ENCODE assay signal across 18 cellular contexts in genomic region chr5:112711436-112711835, GRCh38. TPM values are rescaled to one million over a fixed set of nuclear protein-coding genes. Genes with fewer than 3 reads are reported as not detected.
DNase-seq lines count a peak whose midpoint lies in the region; ATAC-seq and TF ChIP-seq lines count a peak whose summit lies in the region.
"Had no signal": no experiment of that assay in that cellular context is flagged by ENCODE, and none has a peak within 500 bp of the region (broad histone marks: within the 10 kb centered on the region; RNA-seq: fewer than 3 reads in every experiment).

No MANE protein-coding gene starts in this region.

- peak overlapping the region in 9 of 11 experiments; percentile 6 to 95 (median 58); a peak in 16 of 22 replicates for H3K4me2 ChIP-seq in BLaER1 treated with 17β-estradiol and CSF1 and Interleukin-3, amounts not matched to agents 10 nM and 100 nM
- H3K4me2 ChIP-seq in DND-41 (ENCODE audit: insufficient read depth, low read length) = peak overlapping the region; percentile 96; the same call in 1 of the 2 replicates
- H3K4me2 ChIP-seq: PC-9 had no signal

- no peak for DNase-seq in DND-41
- peak; percentile 5 for DNase-seq in MV-4-11 (lab: John Stamatoyannopoulos, UW)
- peak; percentile 8 for DNase-seq in esophagus muscularis mucosa (ENCODE audit: extremely low spot score)
- DNase-seq in NCI-H1694 (lab: John Stamatoyannopoulos, UW) = no peak
- no peak for DNase-seq in left ventricle myocardium inferior
- DNase-seq: BE2C; EL; GOT3; KG1; MM.1S; NCI-H1417 treated with DMSO at 0.1 percent for 48 hours; NCI-H2081 treated with DMSO at 0.1 percent for 48 hours; NK-92 treated with Interleukin-12 subunit alpha and Interleukin-12 subunit beta, amount 100 ng/mL, for 24 hours; PC-9; T-cell had no signal

- H3K27me3 ChIP-seq in BLaER1 treated with 17β-estradiol and CSF1 and Interleukin-3, amounts not matched to agents 10 nM and 100 nM = no peaks in the 10 kb centered on the region
- no peaks in the 10 kb centered on the region for H3K27me3 ChIP-seq in DND-41 (ENCODE audit: insufficient read depth, low read length, poor library complexity)
- H3K27me3 ChIP-seq in esophagus muscularis mucosa = no peaks in the 10 kb centered on the region
- no peaks in the 10 kb centered on the region for H3K27me3 ChIP-seq in left ventricle myocardium inferior (ENCODE audit: low read depth)
- H3K27me3 ChIP-seq: BE2C had no signal

- no peak for TF ChIP-seq POLR2A in esophagus muscularis mucosa (IDR thresholded peaks at IDR 0.05; ENCODE audit: low read depth)

- intact Hi-C loops in esophagus muscularis mucosa (cut with DNase I) (loop anchor here (5.0 kb wide), 1 partner anchor 41 kb away; no protein-coding TSS in a partner anchor), left ventricle myocardium inferior (cut with micrococcal nuclease) (no loop called here)

- H3K79me2 ChIP-seq in DND-41 (ENCODE audit: insufficient read depth, low read length) = peaks cover 84% of the 10 kb centered on the region

- no peak for TF ChIP-seq EP300 in esophagus muscularis mucosa (IDR thresholded peaks at IDR 0.05)

- H3K27ac ChIP-seq in BLaER1 treated with 17β-estradiol and CSF1 and Interleukin-3, amounts not matched to agents 10 nM and 100 nM = no peak overlapping the region
- H3K27ac ChIP-seq in DND-41 (ENCODE audit: low read length) (no peak overlapping the region), esophagus muscularis mucosa (replicated peaks in 1 of 4) (no peak overlapping the region), left ventricle myocardium inferior (replicated peaks) (no peak overlapping the region)
- H3K27ac ChIP-seq: PC-9, SK-N-MC had no signal

- TF ChIP-seq CTCF in DND-41 (IDR thresholded peaks at IDR 0.05; ENCODE audit: borderline replicate concordance, extremely low read depth, low read length, poor library complexity, severe bottlenecking) = no peak
- no peak for TF ChIP-seq CTCF in esophagus muscularis mucosa (IDR thresholded peaks at IDR 0.05)
- TF ChIP-seq CTCF in left ventricle myocardium inferior (IDR thresholded peaks at IDR 0.05; ENCODE audit: borderline replicate concordance) = no peak

- peaks cover 7 to 40% (median 27%) of the 10 kb centered on the region in 11 experiments; a peak in 18 of 22 replicates for H3K36me3 ChIP-seq in BLaER1 treated with 17β-estradiol and CSF1 and Interleukin-3, amounts not matched to agents 10 nM and 100 nM
- no peaks in the 10 kb centered on the region for H3K36me3 ChIP-seq in DND-41 (ENCODE audit: insufficient read depth, low read length)
- no peaks in the 10 kb centered on the region for H3K36me3 ChIP-seq in esophagus muscularis mucosa
- no peaks in the 10 kb centered on the region for H3K36me3 ChIP-seq in left ventricle myocardium inferior
- H3K36me3 ChIP-seq: BE2C had no signal

- peaks cover 0 to 15% (median 10%) of the 10 kb centered on the region in 11 experiments; a peak in 10 of 22 replicates for H3K9me3 ChIP-seq in BLaER1 treated with 17β-estradiol and CSF1 and Interleukin-3, amounts not matched to agents 10 nM and 100 nM (replicated peaks in 1 of 11)
- H3K9me3 ChIP-seq in DND-41 (ENCODE audit: insufficient read depth, low read length, severe bottlenecking) = no peaks in the 10 kb centered on the region
- no peaks in the 10 kb centered on the region for H3K9me3 ChIP-seq in esophagus muscularis mucosa
- no peaks in the 10 kb centered on the region for H3K9me3 ChIP-seq in left ventricle myocardium inferior (replicated peaks)
- H3K9me3 ChIP-seq: BE2C had no signal

- no peak overlapping the region for H3K4me3 ChIP-seq in BLaER1 treated with 17β-estradiol and CSF1 and Interleukin-3, amounts not matched to agents 10 nM and 100 nM
- H3K4me3 ChIP-seq in DND-41 (ENCODE audit: low read depth in 1 of 2, low read length in 2 of 2) = no peak overlapping the region
- H3K4me3 ChIP-seq in esophagus muscularis mucosa = no peak overlapping the region
- no peak overlapping the region for H3K4me3 ChIP-seq in left ventricle myocardium inferior
- H3K4me3 ChIP-seq: PC-9, SK-N-MC had no signal

- peaks cover 0 to 58% (median 3%) of the 10 kb centered on the region in 11 experiments; a peak in 6 of 22 replicates for H4K20me1 ChIP-seq in BLaER1 treated with 17β-estradiol and CSF1 and Interleukin-3, amounts not matched to agents 10 nM and 100 nM
- H4K20me1 ChIP-seq in DND-41 (ENCODE audit: insufficient read depth, low read length) = peaks cover 2% of the 10 kb centered on the region; the same call in 1 of the 2 replicates

- no peak overlapping the region for H3K9ac ChIP-seq in BLaER1 treated with 17β-estradiol and CSF1 and Interleukin-3, amounts not matched to agents 10 nM and 100 nM
- H3K9ac ChIP-seq in DND-41 (ENCODE audit: low read depth, low read length) = no peak overlapping the region

- no peak overlapping the region for H2AFZ ChIP-seq in DND-41 (ENCODE audit: low read depth, low read length)
- H2AFZ ChIP-seq: PC-9 had no signal

- ATAC-seq in DND-41 (ENCODE audit: insufficient read depth, low read depth) = no peak
- no peak for ATAC-seq in GM21515 (IDR thresholded peaks at IDR 0.05; ENCODE audit: unreplicated experiment)
- ATAC-seq: T-cell had no signal

- peaks cover 34 to 58% (median 49%) of the 10 kb centered on the region in 10 experiments for H3K4me1 ChIP-seq in BLaER1 treated with 17β-estradiol and CSF1 and Interleukin-3, amounts not matched to agents 10 nM and 100 nM
- peaks cover 45% of the 10 kb centered on the region for H3K4me1 ChIP-seq in DND-41 (ENCODE audit: insufficient read depth, low read length)
- peaks cover 29 to 65% (median 58%) of the 10 kb centered on the region in 4 donors for H3K4me1 ChIP-seq in esophagus muscularis mucosa
- peaks cover 66% of the 10 kb centered on the region for H3K4me1 ChIP-seq in left ventricle myocardium inferior

- WGBS in esophagus muscularis mucosa = 86% methylated on average over 3 of the region's 3 CpGs

RNA-seq across cellular contexts. Expression of gene APC, which starts 26.2 kb away (rescaled TPM):
- total RNA-seq in esophagus muscularis mucosa (100 to 1,000 TPM; 106 to 166 (median 121) TPM), left ventricle myocardium inferior (33.4 TPM)

Comparison
In these comparisons a context has a peak if more than half of its experiments do, and no peak if none do; other contexts are left out.
1. DNase-seq: peak in MV-4-11 (single experiment) and esophagus muscularis mucosa (single experiment); none in DND-41 (single experiment), NCI-H1694 (single experiment) and left ventricle myocardium inferior (single experiment).